ENCODE assay signal across 8 cellular contexts in genomic region chr17:7219812-7220592, GRCh38. TPM values are rescaled to one million over a fixed set of nuclear protein-coding genes. Genes with fewer than 3 reads are reported as not detected.
A peak's percentile ranks its signal among the peaks of the same experiment; 100 is the strongest.
DNase-seq lines count a peak whose midpoint lies in the region; ATAC-seq and FAIRE-seq lines count a peak whose summit lies in the region.

TSS of gene ACADVL (plus strand) at chr17:7219938. CDS start at chr17:7219985, 47 bp downstream.
TSS of gene DLG4 (minus strand) at chr17:7219836.

- H3K27ac ChIP-seq in BLaER1 (peak within 1 kb of the TSS; percentile 92), HUES48 (ENCODE audit: low read depth, low read length) (peak within 1 kb of the TSS; percentile 90), neuronal stem cell (replicated peaks; ENCODE audit: low read length) (peak within 1 kb of the TSS; percentile 62), substantia nigra (ENCODE audit: low read depth, low read length, poor library complexity, severe bottlenecking) (peak within 1 kb of the TSS; percentile 88)

- no peaks in the 10 kb centered on the region for H3K9me3 Mint-ChIP-seq in activated naive CD4-positive, alpha-beta T cell treated with anti-CD3 and anti-CD28 coated beads, Interleukin-2, amount 10 ng/mL, durations not matched to agents 7 days and 5 days

- H3K27me3 ChIP-seq in BLaER1 (no peaks in the 10 kb centered on the region), HUES48 (ENCODE audit: control insufficient read depth, insufficient read depth, low read length) (no peaks in the 10 kb centered on the region), neuronal stem cell (ENCODE audit: control insufficient read depth in 3 of 3, insufficient read depth in 3 of 3, low read depth in 1 of 3, low read length in 3 of 3) (no peaks in the 10 kb centered on the region)

- peak within 1 kb of the TSS; percentile 35 for H2BK15ac ChIP-seq in neuronal stem cell (ENCODE audit: low read length)

- FAIRE-seq in frontal cortex (lab: Jason Lieb, UNC), result no peak

- H3K4me1 Mint-ChIP-seq in activated naive CD4-positive, alpha-beta T cell treated with anti-CD3 and anti-CD28 coated beads, Interleukin-2, amount 10 ng/mL, durations not matched to agents 7 days and 5 days, result peaks cover 62% of the 10 kb centered on the region

- peak within 1 kb of the TSS; percentile 22 for H2AK5ac ChIP-seq in neuronal stem cell (ENCODE audit: low read depth, low read length)

- H2BK12ac ChIP-seq in neuronal stem cell (ENCODE audit: low read length), result no peak within 1 kb of the TSS

- peak within 1 kb of the TSS; percentile 22 for H3K14ac ChIP-seq in neuronal stem cell (ENCODE audit: low read length)

- peak within 1 kb of the TSS; percentile 92 for H3K18ac ChIP-seq in neuronal stem cell (ENCODE audit: low read length)

- CTCF ChIA-PET in activated naive CD4-positive, alpha-beta T cell treated with anti-CD3 and anti-CD28 coated beads, Interleukin-2, amount 10 ng/mL, durations not matched to agents 7 days and 5 days (lab: Charles Lee), result interaction anchor here (1.0 to 4.5 kb wide), 7 partner anchors 10 to 76 kb away, joined by 3 to 34 read pairs (median 5); partner anchors contain the start of genes GABARAP and PHF23

- DNase-seq in SK-N-DZ (ENCODE audit: low spot score) (peak; percentile 87), frontal cortex (ENCODE audit: low spot score in 2 of 2) (peak; percentile 90 to 95), neuronal stem cell (ENCODE audit: low spot score) (peak; percentile 73), substantia nigra (lab: John Stamatoyannopoulos, UW) (peak; percentile 28 to 95 (median 80))
- peak; percentile 86 for DNase-seq in activated naive CD4-positive, alpha-beta T cell treated with anti-CD3 and anti-CD28 coated beads, Interleukin-2, amount 10 ng/mL, durations not matched to agents 7 days and 5 days

- H3K4me3 Mint-ChIP-seq in activated naive CD4-positive, alpha-beta T cell treated with anti-CD3 and anti-CD28 coated beads, Interleukin-2, amount 10 ng/mL, durations not matched to agents 7 days and 5 days, result peak within 1 kb of the TSS; percentile 94

- H3K23ac ChIP-seq in neuronal stem cell (ENCODE audit: low read depth, low read length, poor library complexity), result peak within 1 kb of the TSS; percentile 98

- H3K4me2 ChIP-seq in BLaER1, result peak within 1 kb of the TSS; percentile 99
- peak within 1 kb of the TSS; percentile 99 for H3K4me2 ChIP-seq in neuronal stem cell (ENCODE audit: insufficient read depth, low read length, poor library complexity, severe bottlenecking)

- H3K9ac ChIP-seq in BLaER1, result peak within 1 kb of the TSS; percentile 94
- H3K9ac ChIP-seq in HUES48 (ENCODE audit: low read depth, low read length), result peak within 1 kb of the TSS; percentile 76
- H3K9ac ChIP-seq in neuronal stem cell (ENCODE audit: low read depth, low read length, poor library complexity), result peak within 1 kb of the TSS; percentile 96

- peaks cover 2% of the 10 kb centered on the region for H3K79me1 ChIP-seq in neuronal stem cell (ENCODE audit: low read depth, low read length)

- H2AFZ ChIP-seq in neuronal stem cell (ENCODE audit: low read length), result peak within 1 kb of the TSS; percentile 83

- peaks cover 13% of the 10 kb centered on the region for H3K27me3 Mint-ChIP-seq in activated naive CD4-positive, alpha-beta T cell treated with anti-CD3 and anti-CD28 coated beads, Interleukin-2, amount 10 ng/mL, durations not matched to agents 7 days and 5 days

- peak within 1 kb of the TSS; percentile 90 for H3K27ac Mint-ChIP-seq in activated naive CD4-positive, alpha-beta T cell treated with anti-CD3 and anti-CD28 coated beads, Interleukin-2, amount 10 ng/mL, durations not matched to agents 7 days and 5 days

- peaks cover 58% of the 10 kb centered on the region for H4K20me1 ChIP-seq in BLaER1

- peak within 1 kb of the TSS; percentile 47 for H2BK5ac ChIP-seq in neuronal stem cell (ENCODE audit: low read length)

- peaks cover 30% of the 10 kb centered on the region for H3K36me3 Mint-ChIP-seq in activated naive CD4-positive, alpha-beta T cell treated with anti-CD3 and anti-CD28 coated beads, Interleukin-2, amount 10 ng/mL, durations not matched to agents 7 days and 5 days

- no peak within 1 kb of the TSS for H3K4ac ChIP-seq in neuronal stem cell (ENCODE audit: low read length)

- H3K36me3 ChIP-seq in BLaER1 (peaks cover 39% of the 10 kb centered on the region), HUES48 (ENCODE audit: control insufficient read depth, insufficient read depth, low read length) (peaks cover 38% of the 10 kb centered on the region), neuronal stem cell (replicated peaks in 1 of 2; ENCODE audit: control insufficient read depth in 2 of 2, insufficient read depth in 2 of 2, low read length in 2 of 2) (peaks cover 30 to 46% of the 10 kb centered on the region in 2 donors)

- H4K91ac ChIP-seq in neuronal stem cell (ENCODE audit: low read depth, low read length, poor library complexity), result no peak within 1 kb of the TSS

- WGBS in neuronal stem cell (ENCODE audit: extremely low coverage in 2 of 2, insufficient read length in 2 of 2, insufficient replicate concordance in 1 of 2), 2 donors, result no CpG with 5 or more reads among the region's 63 CpGs

- H3K4me3 ChIP-seq in BLaER1 (peak within 1 kb of the TSS; percentile 99), HUES48 (ENCODE audit: low read depth, low read length) (peak within 1 kb of the TSS; percentile 91), neuronal stem cell (ENCODE audit: low read length in 2 of 2) (peak within 1 kb of the TSS; percentile 67 to 93)

- peaks cover 62% of the 10 kb centered on the region for H3K4me1 ChIP-seq in BLaER1
- H3K4me1 ChIP-seq in HUES48 (ENCODE audit: control insufficient read depth, insufficient read depth, low read length), result peaks cover 32% of the 10 kb centered on the region
- peaks cover 29 to 35% of the 10 kb centered on the region in 2 donors for H3K4me1 ChIP-seq in neuronal stem cell (ENCODE audit: control insufficient read depth in 2 of 2, insufficient read depth in 1 of 2, low read depth in 1 of 2, low read length in 2 of 2)

- no peak within 1 kb of the TSS for H2BK120ac ChIP-seq in neuronal stem cell (ENCODE audit: low read depth, low read length)

- H3K9me3 ChIP-seq in BLaER1 (no peaks in the 10 kb centered on the region), HUES48 (ENCODE audit: control insufficient read depth, insufficient read depth, low read length) (no peaks in the 10 kb centered on the region), neuronal stem cell (replicated peaks in 1 of 2; ENCODE audit: control insufficient read depth in 2 of 2, insufficient read depth in 1 of 2, low read depth in 1 of 2, low read length in 2 of 2) (no peaks in the 10 kb centered on the region)

- ATAC-seq in GM19324 (IDR thresholded peaks at IDR 0.05; ENCODE audit: low FRiP score, unreplicated experiment), result peak; percentile 47

- no peak within 1 kb of the TSS for H4K8ac ChIP-seq in neuronal stem cell (ENCODE audit: low read depth, low read length)

RNA-seq across cellular contexts. Expression of gene ACADVL, which starts in this region (rescaled TPM):
- 161 and 169 TPM in 2 replicates for polyA plus RNA-seq in SK-N-DZ (2014; cell fraction: cytosol; rRNA removed)
- polyA plus RNA-seq in SK-N-DZ (2014; cell fraction: nucleus; rRNA removed), result 2,152 and 2,253 TPM in 2 replicates
- total RNA-seq in frontal cortex, result 65.6 TPM
- 270 TPM for polyA plus RNA-seq in neuronal stem cell (2013, experiment 1 of 2)
- 258 TPM for polyA plus RNA-seq in neuronal stem cell (2013, experiment 2 of 2)

RNA-seq across cellular contexts. Expression of gene DLG4, which starts in this region (rescaled TPM):
- polyA plus RNA-seq in SK-N-DZ (2014; cell fraction: cytosol; rRNA removed), result 61.1 and 67.3 TPM in 2 replicates
- polyA plus RNA-seq in SK-N-DZ (2014; cell fraction: nucleus; rRNA removed), result 117 and 125 TPM in 2 replicates
- 111 TPM for total RNA-seq in frontal cortex
- polyA plus RNA-seq in neuronal stem cell (2013, experiment 1 of 2), result 52.7 TPM
- 51.9 TPM for polyA plus RNA-seq in neuronal stem cell (2013, experiment 2 of 2)

Comparison
In these comparisons a context has a peak if more than half of its experiments do, and no peak if none do; other contexts are left out.
1. Peak in every context shown above with its lines: DNase-seq, ATAC-seq, H3K4me3 ChIP-seq and H3K27ac ChIP-seq.